Comparison of ENCODE assay signal across 1 cellular context in the genomic region with DNA sequence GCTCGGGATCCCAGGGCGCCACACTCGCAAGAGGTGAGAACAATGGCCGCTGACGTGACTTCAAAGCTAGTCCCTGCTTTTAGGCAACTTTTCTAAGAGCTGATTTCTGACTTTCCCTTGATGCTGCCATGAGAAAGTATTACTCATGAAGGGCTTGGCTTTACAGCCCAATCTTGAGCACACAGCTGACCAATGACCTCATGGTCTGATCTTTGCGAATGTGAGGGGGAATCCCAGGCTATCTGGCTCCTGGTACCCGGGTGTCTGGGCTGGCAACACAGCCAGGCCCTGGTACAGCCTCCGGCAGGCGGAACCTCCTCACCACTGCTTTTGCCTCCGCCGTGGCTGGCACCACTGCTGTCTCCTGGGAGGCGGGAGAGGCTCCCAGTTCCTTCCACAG.
TF ChIP-seq lines count a peak whose summit lies in the region.

No MANE protein-coding gene starts in this region.

TF ChIP-seq in A549, 52 proteins besides CTCF, POLR2A, EP300 and RAD21 (continued from another document):
- TF ChIP-seq, protein P1, sequence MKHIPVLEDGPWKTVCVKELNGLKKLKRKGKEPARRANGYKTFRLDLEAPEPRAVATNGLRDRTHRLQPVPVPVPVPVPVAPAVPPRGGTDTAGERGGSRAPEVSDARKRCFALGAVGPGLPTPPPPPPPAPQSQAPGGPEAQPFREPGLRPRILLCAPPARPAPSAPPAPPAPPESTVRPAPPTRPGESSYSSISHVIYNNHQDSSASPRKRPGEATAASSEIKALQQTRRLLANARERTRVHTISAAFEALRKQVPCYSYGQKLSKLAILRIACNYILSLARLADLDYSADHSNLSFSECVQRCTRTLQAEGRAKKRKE (CRISPR knock-in tag; IDR thresholded peaks at IDR 0.05; ENCODE audit: low read depth), result no peak
- TF ChIP-seq ZSCAN20 (CRISPR knock-in tag; IDR thresholded peaks at IDR 0.05), result no peak
- no peak for TF ChIP-seq KDM5A (IDR thresholded peaks at IDR 0.05)
- no peak for TF ChIP-seq FOSL2 (IDR thresholded peaks at IDR 0.05)
- peak; percentile 22; the same call in 1 of the 2 replicates for TF ChIP-seq FOSL2 (CRISPR knock-in tag; IDR thresholded peaks at IDR 0.05)
- TF ChIP-seq EHMT2 (IDR thresholded peaks at IDR 0.05; ENCODE audit: low read depth), result no peak
- TF ChIP-seq, protein P2, sequence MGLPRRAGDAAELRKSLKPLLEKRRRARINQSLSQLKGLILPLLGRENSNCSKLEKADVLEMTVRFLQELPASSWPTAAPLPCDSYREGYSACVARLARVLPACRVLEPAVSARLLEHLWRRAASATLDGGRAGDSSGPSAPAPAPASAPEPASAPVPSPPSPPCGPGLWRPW (IDR thresholded peaks at IDR 0.05), result no peak
- no peak for TF ChIP-seq KDM1A (IDR thresholded peaks at IDR 0.05; ENCODE audit: low read depth)
- TF ChIP-seq MAX (IDR thresholded peaks at IDR 0.05), result no peak
- no peak for TF ChIP-seq CBX8 (IDR thresholded peaks at IDR 0.05)
- no peak for TF ChIP-seq ZFP36 (IDR thresholded peaks at IDR 0.05; ENCODE audit: borderline replicate concordance, partially characterized antibody)
